Comparison of ENCODE assay signal across 12 cellular contexts in genomic region chr4:67333663-67334062, GRCh38.
DNase-seq lines count a peak whose midpoint lies in the region; ATAC-seq lines count a peak whose summit lies in the region.
"Had no signal": no experiment of that assay in that cellular context is flagged by ENCODE, and none has a peak within 500 bp of the region (broad histone marks: within the 10 kb centered on the region; RNA-seq: fewer than 3 reads in every experiment).

No MANE protein-coding gene starts in this region.

- WGBS in right cardiac atrium, result 55% methylated on average over 4 of the region's 4 CpGs

- ATAC-seq in left ventricle myocardium superior (peak; percentile 60), right cardiac atrium (no peak)
- ATAC-seq: CD8-positive, alpha-beta T cell had no signal

- DNase-seq in left ventricle myocardium superior (no peak), right cardiac atrium (no peak), dedifferentiated amniotic fluid mesenchymal stem cell (ENCODE audit: extremely low spot score) (peak; percentile 21), inferior parietal cortex (ENCODE audit: extremely low spot score) (peak; percentile 30), NOMO-1 treated with DMSO at 0.1 percent for 48 hours (lab: John Stamatoyannopoulos, UW; ENCODE audit: unreplicated experiment) (no peak), NCI-H2171 treated with DMSO at 0.1 percent for 48 hours (lab: John Stamatoyannopoulos, UW) (no peak), DMS53 treated with DMSO at 0.1 percent for 48 hours (lab: John Stamatoyannopoulos, UW; ENCODE audit: unreplicated experiment) (no peak)
- DNase-seq: Calu3; CD8-positive, alpha-beta T cell; DND-41 had no signal

- H3K4me1 ChIP-seq in right cardiac atrium (ENCODE audit: control insufficient read depth, insufficient read depth, low read length), result no peaks in the 10 kb centered on the region
- H3K4me1 ChIP-seq: HAP-1 had no signal

- H3K9me3 ChIP-seq in right cardiac atrium (ENCODE audit: control insufficient read depth, low read length), result no peaks in the 10 kb centered on the region
- H3K9me3 ChIP-seq: BLaER1 treated with 17β-estradiol and CSF1 and Interleukin-3, amounts not matched to agents 10 nM and 100 nM had no signal

- H3K27me3 ChIP-seq in right cardiac atrium (ENCODE audit: control insufficient read depth, insufficient read depth), result no peaks in the 10 kb centered on the region
- H3K27me3 ChIP-seq: BLaER1 treated with 17β-estradiol and CSF1 and Interleukin-3, amounts not matched to agents 10 nM and 100 nM had no signal

- no peak overlapping the region for H3K27ac ChIP-seq in right cardiac atrium (ENCODE audit: low read length)
- H3K27ac ChIP-seq: BLaER1 treated with 17β-estradiol and CSF1 and Interleukin-3, amounts not matched to agents 10 nM and 100 nM had no signal

- intact Hi-C loops in left ventricle myocardium superior (cut with micrococcal nuclease), result no loop called here
- intact Hi-C loops in right cardiac atrium (cut with DNase I), result no loop called here

- H3K4me3 ChIP-seq in right cardiac atrium (ENCODE audit: low read length), result no peak overlapping the region
- H3K4me3 ChIP-seq: BLaER1 treated with 17β-estradiol and CSF1 and Interleukin-3, amounts not matched to agents 10 nM and 100 nM; HAP-1 had no signal

Comparison
In these comparisons a context has a peak if more than half of its experiments do, and no peak if none do; other contexts are left out.
1. DNase-seq: peak in dedifferentiated amniotic fluid mesenchymal stem cell (single experiment) and inferior parietal cortex (single experiment); none in left ventricle myocardium superior (single experiment), right cardiac atrium (0 of 3), NOMO-1 treated with DMSO at 0.1 percent for 48 hours (single experiment), NCI-H2171 treated with DMSO at 0.1 percent for 48 hours (single experiment) and DMS53 treated with DMSO at 0.1 percent for 48 hours (single experiment).